ENCODE assay signal across 22 cellular contexts in the genomic region with DNA sequence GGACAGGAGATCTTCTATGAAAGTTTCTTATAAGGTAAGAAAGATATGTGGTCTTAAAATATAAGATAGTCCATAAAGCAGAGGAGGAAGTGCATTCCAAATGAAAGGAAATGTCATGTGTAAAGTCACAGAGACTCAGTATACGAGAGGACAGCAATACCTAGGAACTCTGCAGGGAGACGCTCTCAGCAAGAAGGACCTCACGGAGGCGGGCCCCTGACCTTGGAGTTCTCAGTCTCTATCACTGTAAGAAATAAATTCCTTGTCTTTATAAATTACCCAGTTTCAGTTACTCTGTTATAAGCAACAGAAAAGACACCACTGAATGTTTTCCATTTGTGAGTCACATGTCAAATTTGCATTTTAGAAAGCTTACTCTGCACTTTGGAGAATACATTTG.
"Had no signal": no experiment of that assay in that cellular context is flagged by ENCODE, and none has a peak within 500 bp of the region (broad histone marks: within the 10 kb centered on the region; RNA-seq: fewer than 3 reads in every experiment).

No MANE protein-coding gene starts in this region.

- DNase-seq: IMR-90, Karpas-422, KG1, MG63, NCI-H1092, NCI-H1105 treated with DMSO at 0.1 percent for 48 hours, NCI-H1417 treated with DMSO at 0.1 percent for 48 hours, NCI-H146, NCI-H1694 treated with DMSO at 0.1 percent for 48 hours, NCI-H1930, NCI-H2081, NCI-H2107, NCI-H524, NCI-H526 treated with DMSO at 0.1 percent for 48 hours, NCI-H748 treated with DMSO at 0.1 percent for 48 hours, PC-3, Peyer's patch, SHP77 treated with DMSO at 0.1 percent for 48 hours, SJCRH30, T-helper 1 cell had no signal

- H3K9me3 ChIP-seq: MG63, Peyer's patch, SJCRH30 had no signal

- H3K27me3 ChIP-seq: MG63, Peyer's patch, SJCRH30 had no signal

- H3K27ac ChIP-seq: Peyer's patch, SJCRH30 had no signal

- H3K36me3 ChIP-seq: Peyer's patch, SJCRH30 had no signal

- H3K4me1 ChIP-seq: Peyer's patch, SJCRH30 had no signal

- ATAC-seq: PC-3, Right ventricle myocardium inferior, SK-N-SH treated with all-trans-retinoic acid at 6 μM for 48 hours had no signal

- H3K4me3 ChIP-seq: MG63, Peyer's patch, SJCRH30 had no signal
